ENCODE assay signal across 6 cellular contexts in the genomic region with DNA sequence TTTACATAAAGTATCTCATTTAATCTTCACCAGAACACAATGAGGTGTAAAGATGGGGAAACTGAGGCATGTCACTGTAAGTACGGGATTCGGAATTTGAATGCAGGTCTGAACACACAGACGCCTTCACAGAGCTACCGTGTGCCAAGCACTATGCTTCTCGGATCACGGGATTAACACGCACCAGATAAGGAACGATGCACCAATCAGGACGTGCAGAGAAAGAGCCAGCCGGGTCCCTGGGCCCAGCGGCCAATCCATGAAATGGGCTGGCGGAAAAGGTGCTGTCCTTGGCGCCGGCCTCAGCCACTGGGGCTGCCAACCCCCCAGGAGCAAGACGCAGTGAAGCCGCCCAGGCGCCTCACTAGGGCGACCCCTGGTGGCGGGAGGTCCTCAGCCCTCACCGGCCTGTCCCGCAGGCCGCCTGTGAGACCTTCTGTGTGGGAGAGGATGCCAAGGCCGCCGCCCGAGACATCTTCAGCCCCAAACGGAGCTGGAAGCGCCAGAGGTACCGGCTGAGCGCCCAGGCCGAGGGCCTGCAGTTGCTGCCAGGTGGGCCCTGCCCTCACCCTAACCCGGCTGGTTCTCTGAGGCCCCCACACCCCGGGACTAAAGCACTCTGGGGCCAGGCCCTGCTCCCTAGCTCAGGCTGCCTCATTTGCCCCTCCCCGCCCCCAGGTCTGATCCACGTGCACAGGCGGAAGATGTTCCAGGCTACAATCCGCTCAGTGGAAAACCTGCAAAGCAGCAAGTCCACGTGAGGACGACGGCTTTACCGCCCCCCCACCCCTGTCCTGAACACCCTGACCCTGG. TPM values are rescaled to one million over a fixed set of nuclear protein-coding genes. Genes with fewer than 3 reads are reported as not detected.
A peak's percentile ranks its signal among the peaks of the same experiment; 100 is the strongest.
DNase-seq lines count a peak whose midpoint lies in the region; ATAC-seq and TF ChIP-seq lines count a peak whose summit lies in the region.

No MANE protein-coding gene starts in this region.

- TF ChIP-seq EP300 in ovary (IDR thresholded peaks at IDR 0.05): no peak

- no peak overlapping the region for H3K4me3 ChIP-seq in ovary

- no peak for TF ChIP-seq POLR2A in ovary (IDR thresholded peaks at IDR 0.05)

- no peaks in the 10 kb centered on the region for H3K36me3 ChIP-seq in ovary

- ATAC-seq in GM19438 (IDR thresholded peaks at IDR 0.05; ENCODE audit: low read depth, unreplicated experiment): peak; percentile 91

- H3K9me3 ChIP-seq in ovary: no peaks in the 10 kb centered on the region

- intact Hi-C loops in ovary (cut with DNase I): loop anchor here in 1 of 4 donors (5.0 kb wide), 1 partner anchor 104 kb away; no protein-coding TSS in a partner anchor

- H3K27me3 ChIP-seq in ovary: no peaks in the 10 kb centered on the region

- WGBS in ovary, 3 donors: 11 to 22% (median 15%) methylated on average over 24 to 40 of the region's 40 CpGs

- peak; percentile 71 to 89 (median 86) for TF ChIP-seq CTCF in ovary (IDR thresholded peaks at IDR 0.05)

- no peak overlapping the region for H3K27ac ChIP-seq in ovary

- peaks cover 5% of the 10 kb centered on the region for H3K4me1 ChIP-seq in ovary (ENCODE audit: insufficient read depth)

- DNase-seq in RPMI8226 (peak; percentile 83), ovary (peak; percentile 76 to 91 (median 86)), NCI-H2107 (lab: John Stamatoyannopoulos, UW) (no peak), cortex of kidney (lab: John Stamatoyannopoulos, UW) (no peak)
- DNase-seq in central memory CD4-positive, alpha-beta T cell: peak; percentile 76

RNA-seq across cellular contexts. Expression of gene ATG9B, which starts 15.6 kb away (rescaled TPM):
- total RNA-seq in ovary: 1 to 10 TPM in 1 of 7 donors, under 1 TPM in 6; 0.18 to 1.0 (median 0.40) TPM
- under 1 TPM; 0.03 to 0.19 TPM for polyA plus RNA-seq in ovary

RNA-seq across cellular contexts. Expression of gene NOS3, which starts 17.9 kb away (rescaled TPM):
- total RNA-seq in ovary: 10 to 100 TPM in 1 of 7 donors, 1 to 10 TPM in 6; 2.9 to 26.0 (median 5.4) TPM
- polyA plus RNA-seq in ovary: 1 to 10 TPM; 1.0 to 8.9 TPM

RNA-seq across cellular contexts. Expression of gene ABCB8, which starts 19.5 kb away (rescaled TPM):
- total RNA-seq in ovary: 10 to 100 TPM; 15.5 to 45.2 (median 29.1) TPM
- polyA plus RNA-seq in ovary: 10 to 100 TPM in 1 of 2 donors, 1 to 10 TPM in 1; 6.1 to 14.7 TPM

RNA-seq across cellular contexts. Expression of gene KCNH2, which starts 30.6 kb away (rescaled TPM):
- total RNA-seq in ovary: 10 to 100 TPM in 2 of 7 donors, 1 to 10 TPM in 5; 2.0 to 26.3 (median 8.0) TPM
- 1 to 10 TPM; 3.0 to 5.0 TPM for polyA plus RNA-seq in ovary

RNA-seq across cellular contexts. Expression of gene ASIC3, which starts 39.6 kb away (rescaled TPM):
- 1 to 10 TPM; 2.5 to 9.4 (median 4.5) TPM for total RNA-seq in ovary
- 1 to 10 TPM; 1.0 to 2.9 TPM for polyA plus RNA-seq in ovary

Comparison
In these comparisons a context has a peak if more than half of its experiments do, and no peak if none do; other contexts are left out.
1. DNase-seq: peak in RPMI8226 (single experiment), central memory CD4-positive, alpha-beta T cell (single experiment) and ovary (5 of 5); none in NCI-H2107 (single experiment) and cortex of kidney (single experiment).